Comparison of ENCODE assay signal across 8 cellular contexts in the genomic region with DNA sequence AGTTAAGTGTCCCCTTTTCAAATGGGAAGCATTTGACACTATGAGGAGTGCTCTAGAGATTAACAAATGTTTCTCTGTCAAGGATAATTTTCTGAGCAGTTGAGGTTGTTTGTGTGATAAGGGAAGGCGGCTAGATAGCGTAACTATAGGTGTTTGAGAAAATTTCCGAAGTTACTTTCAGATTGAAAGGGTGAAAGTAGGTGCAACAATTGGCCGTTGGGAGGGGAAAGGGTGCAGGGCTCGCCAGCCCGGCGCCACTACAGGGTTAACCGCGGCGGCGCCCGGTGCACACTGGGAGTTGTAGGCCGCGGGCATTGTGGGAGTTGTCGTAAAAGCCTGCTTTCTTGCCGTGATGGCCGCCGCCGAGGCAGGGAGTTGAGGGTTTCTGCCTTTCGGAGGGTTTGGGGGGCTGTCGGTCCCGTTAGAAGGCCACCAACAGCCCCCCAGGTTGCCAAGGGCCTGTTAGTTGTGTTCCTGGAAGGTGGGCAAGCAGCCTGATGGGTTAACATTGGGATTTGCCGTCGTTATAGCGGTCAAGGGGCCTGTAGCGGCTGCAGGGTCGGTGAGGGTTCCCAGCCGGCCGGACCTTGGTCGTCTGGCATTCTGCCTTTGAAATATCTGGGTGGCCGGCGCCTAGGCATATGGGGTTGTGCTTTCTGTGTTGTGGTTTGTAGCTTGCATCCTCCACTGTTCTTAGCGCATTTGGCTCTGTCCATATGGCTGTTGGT. TPM values are rescaled to one million over a fixed set of nuclear protein-coding genes. Genes with fewer than 3 reads are reported as not detected.
DNase-seq lines count a peak whose midpoint lies in the region; ATAC-seq and TF ChIP-seq lines count a peak whose summit lies in the region.

No MANE protein-coding gene starts in this region.

- peak overlapping the region; percentile 76 for H3K4me3 ChIP-seq in ovary
- peak overlapping the region; percentile 86 to 90 for H3K4me3 ChIP-seq in tibial artery

- peaks cover 5% of the 10 kb centered on the region for H3K4me1 ChIP-seq in ovary (ENCODE audit: insufficient read depth)
- peaks cover 0 to 19% (median 8%) of the 10 kb centered on the region in 4 donors for H3K4me1 ChIP-seq in tibial artery

- H3K9me3 ChIP-seq in ovary (no peaks in the 10 kb centered on the region), tibial artery (no peaks in the 10 kb centered on the region)

- H3K36me3 ChIP-seq in ovary, result no peaks in the 10 kb centered on the region
- H3K36me3 ChIP-seq in tibial artery, result no peaks in the 10 kb centered on the region

- no peaks in the 10 kb centered on the region for H3K36me3 Mint-ChIP-seq in activated naive CD8-positive, alpha-beta T cell treated with anti-CD3 and anti-CD28 coated beads, Interleukin-2, amount 10 ng/mL, durations not matched to agents 7 days and 5 days

- POLR2A ChIA-PET in activated naive CD8-positive, alpha-beta T cell treated with anti-CD3 and anti-CD28 coated beads, Interleukin-2, amount 10 ng/mL, durations not matched to agents 7 days and 5 days (lab: Charles Lee), result interaction anchor here (1.4 kb wide), 1 partner anchor 37 kb away, joined by 7 read pairs; a partner anchor contains a TSS

- WGBS in ovary, 3 donors, result 0% methylated on average over 33 of the region's 33 CpGs

- TF ChIP-seq POLR2A in GM10847 (IDR thresholded peaks at IDR 0.05; ENCODE audit: extremely low read depth, insufficient read length) (peak; percentile 55), ovary (IDR thresholded peaks at IDR 0.05) (no peak)

- intact Hi-C loops in Right ventricle myocardium superior (cut with DNase I), result no loop called here
- intact Hi-C loops in ovary (cut with DNase I), result no loop called here
- intact Hi-C loops in tibial artery (cut with DNase I; ENCODE audit: low total_unique reads), result no loop called here

- no peak for TF ChIP-seq EP300 in ovary (IDR thresholded peaks at IDR 0.05)

- TF ChIP-seq CTCF in ovary (IDR thresholded peaks at IDR 0.05) (peak in 1 of 3 donors; percentile 15), tibial artery (IDR thresholded peaks at IDR 0.05) (no peak)

- H3K27ac ChIP-seq in ovary, result peak overlapping the region; percentile 41 to 51
- H3K27ac ChIP-seq in tibial artery, result peak overlapping the region; percentile 76 to 82

- no peaks in the 10 kb centered on the region for H3K9me3 Mint-ChIP-seq in activated naive CD8-positive, alpha-beta T cell treated with anti-CD3 and anti-CD28 coated beads, Interleukin-2, amount 10 ng/mL, durations not matched to agents 7 days and 5 days

- H3K27me3 ChIP-seq in ovary (no peaks in the 10 kb centered on the region), tibial artery (peaks cover 0 to 22% of the 10 kb centered on the region in 2 donors)

- ATAC-seq in HG02610 (IDR thresholded peaks at IDR 0.05; ENCODE audit: unreplicated experiment), result peak; percentile 99
- ATAC-seq in activated naive CD8-positive, alpha-beta T cell treated with anti-CD3 and anti-CD28 coated beads, Interleukin-2, amount 10 ng/mL, durations not matched to agents 7 days and 5 days (ENCODE audit: low read depth), result peak; percentile 99
- peak; percentile 100 for ATAC-seq in Right ventricle myocardium superior (ENCODE audit: poor library complexity)

- peaks cover 10% of the 10 kb centered on the region for H3K4me1 Mint-ChIP-seq in activated naive CD8-positive, alpha-beta T cell treated with anti-CD3 and anti-CD28 coated beads, Interleukin-2, amount 10 ng/mL, durations not matched to agents 7 days and 5 days

- H3K27ac Mint-ChIP-seq in activated naive CD8-positive, alpha-beta T cell treated with anti-CD3 and anti-CD28 coated beads, Interleukin-2, amount 10 ng/mL, durations not matched to agents 7 days and 5 days, result peak overlapping the region; percentile 94

- DNase-seq in NCI-H1092 (lab: John Stamatoyannopoulos, UW) (peak; percentile 58), SKM-1 (lab: John Stamatoyannopoulos, UW; ENCODE audit: unreplicated experiment) (peak; percentile 67), Right ventricle myocardium superior (peak; percentile 92), ovary (peak; percentile 71 to 87 (median 80)), tibial artery (peak; percentile 82 to 87)
- peak; percentile 92 for DNase-seq in activated naive CD8-positive, alpha-beta T cell treated with anti-CD3 and anti-CD28 coated beads, Interleukin-2, amount 10 ng/mL, durations not matched to agents 7 days and 5 days

- peak overlapping the region; percentile 93 for H3K4me3 Mint-ChIP-seq in activated naive CD8-positive, alpha-beta T cell treated with anti-CD3 and anti-CD28 coated beads, Interleukin-2, amount 10 ng/mL, durations not matched to agents 7 days and 5 days

- H3K27me3 Mint-ChIP-seq in activated naive CD8-positive, alpha-beta T cell treated with anti-CD3 and anti-CD28 coated beads, Interleukin-2, amount 10 ng/mL, durations not matched to agents 7 days and 5 days, result peaks cover 21% of the 10 kb centered on the region

RNA-seq across cellular contexts. Expression of a gene that starts 36.5 kb away (rescaled TPM):
- total RNA-seq in activated naive CD8-positive, alpha-beta T cell treated with anti-CD3 and anti-CD28 coated beads, Interleukin-2, amount 10 ng/mL, durations not matched to agents 7 days and 5 days, result 10 to 100 TPM; 32.6 to 37.0 TPM
- total RNA-seq in Right ventricle myocardium superior (63.3 TPM), ovary (10 to 100 TPM; 27.7 to 88.8 (median 57.3) TPM)
- polyA plus RNA-seq in ovary, result 10 to 100 TPM; 41.5 to 95.7 TPM

Comparison
In these comparisons a context has a peak if more than half of its experiments do, and no peak if none do; other contexts are left out.
1. Peak in every context shown above with its lines: DNase-seq, ATAC-seq, H3K4me3 ChIP-seq and H3K27ac ChIP-seq.